ENCODE assay signal across 25 cellular contexts in the genomic region with DNA sequence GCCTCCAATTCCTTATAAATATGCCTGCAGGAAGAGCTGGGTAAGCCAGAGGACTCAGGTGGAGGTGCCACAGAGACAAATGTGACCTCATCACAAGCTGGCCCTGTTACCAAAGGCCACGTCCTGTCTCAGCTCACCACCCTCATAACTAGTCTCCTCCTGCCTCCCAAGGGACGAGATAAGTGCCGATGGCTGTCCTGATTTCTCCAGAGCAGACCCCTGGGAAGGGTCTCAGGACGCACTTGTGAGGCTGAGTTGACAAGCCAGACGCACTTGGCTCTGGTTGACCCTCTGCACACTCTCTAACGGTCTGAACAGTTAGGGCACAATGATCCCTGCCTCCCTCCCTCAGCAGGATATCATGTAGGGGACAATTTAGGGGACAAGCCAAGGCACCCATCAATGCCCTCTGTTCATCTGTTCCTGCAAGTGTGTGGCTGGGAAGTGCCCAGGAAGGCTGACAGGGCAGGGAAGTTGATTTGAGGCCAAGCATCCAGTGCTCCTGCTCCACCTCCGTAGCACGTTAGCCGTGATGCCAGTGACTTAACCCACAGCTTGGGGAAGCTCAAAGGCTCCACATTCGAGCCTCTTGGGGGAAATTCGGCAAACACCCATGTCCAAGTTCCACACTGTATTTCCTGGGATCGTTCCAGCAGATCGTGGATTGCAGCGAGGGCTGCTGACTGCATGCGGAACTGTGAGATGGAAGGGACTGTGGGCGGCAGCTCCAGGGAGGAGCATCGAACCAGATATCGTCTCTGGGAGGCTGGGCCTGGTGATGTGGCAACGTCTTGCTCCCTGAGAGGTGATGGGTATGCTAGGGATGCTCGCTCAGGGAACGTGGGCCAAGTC. TPM values are rescaled to one million over a fixed set of nuclear protein-coding genes. Genes with fewer than 3 reads are reported as not detected.
DNase-seq lines count a peak whose midpoint lies in the region; ATAC-seq, FAIRE-seq and TF ChIP-seq lines count a peak whose summit lies in the region.
"Had no signal": no experiment of that assay in that cellular context is flagged by ENCODE, and none has a peak within 500 bp of the region (broad histone marks: within the 10 kb centered on the region; RNA-seq: fewer than 3 reads in every experiment).

No MANE protein-coding gene starts in this region.

- peaks cover 5% of the 10 kb centered on the region for H3K79me2 ChIP-seq in GM12878 (ENCODE audit: control insufficient read depth, insufficient read depth, low read length)

- peak; percentile 61 for FAIRE-seq in GM12878 (lab: Jason Lieb, UNC)

- no peak for TF ChIP-seq POLR2A in GM12878 (IDR thresholded peaks at IDR 0.05; ENCODE audit: low read depth, low read length)

- no TSS peak for BruUV-seq in GM12878 (replicated peaks; lab: Mats Ljungman, UMichigan)

- TF ChIP-seq CTCF in GM12878 (IDR thresholded peaks at IDR 0.05 in 2 of 3, conservative IDR thresholded peaks at IDR 0.05 in 1 of 3; ENCODE audit: control insufficient read depth in 2 of 3, extremely low read depth in 1 of 3, insufficient read depth in 1 of 3, low read depth in 3 of 3, low read length in 3 of 3), result no peak

- no peak overlapping the region for H2AFZ ChIP-seq in GM12878 (ENCODE audit: control insufficient read depth, low read depth, low read length)

- H4K20me1 ChIP-seq in GM12878 (ENCODE audit: control insufficient read depth, insufficient read depth), result no peaks in the 10 kb centered on the region

- intact Hi-C loops in Right ventricle myocardium superior (cut with DNase I), result no loop called here
- intact Hi-C loops in left ventricle myocardium superior (cut with micrococcal nuclease), result no loop called here
- intact Hi-C loops in GM12878 (cut with micrococcal nuclease; ENCODE audit: unreplicated experiment), result no loop called here

- in situ Hi-C loops in GM12878 (cut with MboI), result no loop called here

- peaks cover 1% of the 10 kb centered on the region; the same call in 2 of the 3 replicates for H3K9me3 ChIP-seq in GM12878 (replicated peaks; ENCODE audit: control insufficient read depth, insufficient read depth, low read length)
- no peaks in the 10 kb centered on the region for H3K9me3 ChIP-seq in stomach smooth muscle (ENCODE audit: control insufficient read depth in 2 of 2, low read length in 2 of 2)
- H3K9me3 ChIP-seq: HAP-1, MG63, SJCRH30 had no signal

- no peaks in the 10 kb centered on the region for H3K36me3 ChIP-seq in GM12878 (ENCODE audit: control insufficient read depth in 2 of 2, insufficient read depth in 2 of 2, low read length in 1 of 2)
- H3K36me3 ChIP-seq in stomach smooth muscle (ENCODE audit: control insufficient read depth in 2 of 2, insufficient read depth in 2 of 2, low read length in 2 of 2), result no peaks in the 10 kb centered on the region
- H3K36me3 ChIP-seq: HAP-1, MG63, SJCRH30 had no signal

- TF ChIP-seq RAD21 in GM12878 (IDR thresholded peaks at IDR 0.05; ENCODE audit: insufficient read depth, low read depth, low read length), result no peak

- RAD21 ChIA-PET in GM12878 (lab: Charles Lee; ENCODE audit: unreplicated experiment), result interaction anchor here (2.0 kb wide), 1 partner anchor 53 kb away, joined by 6 read pairs; no protein-coding TSS in a partner anchor

- peaks cover 30% of the 10 kb centered on the region for H3K4me1 ChIP-seq in GM12878 (ENCODE audit: control insufficient read depth, insufficient read depth, low read length)
- H3K4me1 ChIP-seq in stomach smooth muscle (ENCODE audit: control insufficient read depth, insufficient read depth, low read length), result peaks cover 21% of the 10 kb centered on the region
- H3K4me1 ChIP-seq: HAP-1 had no signal

- H3K27ac ChIP-seq in GM12878 (ENCODE audit: control insufficient read depth, insufficient read depth), result no peak overlapping the region
- H3K27ac ChIP-seq in stomach smooth muscle (ENCODE audit: low read length), result peak overlapping the region; percentile 46

- no peak for TF ChIP-seq EP300 in GM12878 (IDR thresholded peaks at IDR 0.05; ENCODE audit: borderline replicate concordance in 1 of 2, control insufficient read depth in 1 of 2, low read depth in 2 of 2, low read length in 2 of 2)

- POLR2A ChIA-PET in GM12878 (lab: Charles Lee), result interaction anchor here (0.7 to 2.8 kb wide), 4 partner anchors 13 to 139 kb away, joined by 3 to 8 read pairs (median 5); no protein-coding TSS in a partner anchor

- H3K27me3 ChIP-seq in GM12878 (replicated peaks in 1 of 2; ENCODE audit: control insufficient read depth in 2 of 2, insufficient read depth in 2 of 2, low read length in 1 of 2), result no peaks in the 10 kb centered on the region
- H3K27me3 ChIP-seq in stomach smooth muscle (ENCODE audit: control insufficient read depth in 1 of 2, insufficient read depth in 2 of 2, low read length in 2 of 2), result no peaks in the 10 kb centered on the region
- H3K27me3 ChIP-seq: MG63, SJCRH30 had no signal

- CTCF ChIA-PET in GM12878 (lab: Yijun Ruan, JAX), result interaction anchor here (2.7 kb wide), 1 partner anchor 57 kb away, joined by 7 read pairs; no protein-coding TSS in a partner anchor

- DNase-seq in Right ventricle myocardium superior (peak; percentile 16), left ventricle myocardium superior (no peak), GM12878 (ENCODE audit: low read depth, low spot score) (no peak), mesenteric fat pad (ENCODE audit: low spot score) (peak; percentile 72), SIG-M5 (lab: John Stamatoyannopoulos, UW) (no peak), DMS53 treated with DMSO at 0.1 percent for 48 hours (lab: John Stamatoyannopoulos, UW; ENCODE audit: unreplicated experiment) (no peak)
- DNase-seq: 8988T; CD4-positive, alpha-beta T cell; DMS153; GF-D8; Kasumi-1; MG63; NCI-H1048; NCI-H1436; NCI-H1930; NCI-H226; NCI-H524; NCI-H82; SJCRH30 had no signal

- H3K4me2 ChIP-seq in GM12878 (ENCODE audit: control insufficient read depth, insufficient read depth), result peak overlapping the region; percentile 73; the same call in 1 of the 2 replicates

- no peak overlapping the region for H3K9ac ChIP-seq in GM12878 (ENCODE audit: control insufficient read depth, insufficient read depth, low read length)
- H3K9ac ChIP-seq in stomach smooth muscle (ENCODE audit: low read length in 2 of 2), result no peak overlapping the region

- no peak overlapping the region for H3K4me3 ChIP-seq in GM12878
- H3K4me3 ChIP-seq in stomach smooth muscle (ENCODE audit: low read length in 2 of 2), result no peak overlapping the region
- H3K4me3 ChIP-seq: HAP-1, MG63 had no signal

- SMC1A ChIA-PET in GM12878 (lab: Charles Lee; ENCODE audit: uncharacterized antibody, unreplicated experiment), result interaction anchor here (5.5 kb wide), 1 partner anchor 8 kb away, joined by 35 read pairs; no protein-coding TSS in a partner anchor

- 85% methylated on average over 21 of the region's 21 CpGs for WGBS in GM12878 (ENCODE audit: insufficient coverage, insufficient replicate concordance, low lambda C conversion rate, missing lambda C conversion rate)

- no peak for ATAC-seq in Right ventricle myocardium superior (ENCODE audit: poor library complexity)
- ATAC-seq in left ventricle myocardium superior, result no peak
- no peak for ATAC-seq in GM12878
- no peak for ATAC-seq in GM18858 (IDR thresholded peaks at IDR 0.05; ENCODE audit: unreplicated experiment)

TF ChIP-seq in GM12878, 131 proteins besides CTCF, POLR2A, EP300 and RAD21:
- TF ChIP-seq SMAD1 (IDR thresholded peaks at IDR 0.05; ENCODE audit: low read depth, partially characterized antibody) (no peak), ZNF24 (IDR thresholded peaks at IDR 0.05) (no peak), SRF (IDR thresholded peaks at IDR 0.05; ENCODE audit: low read depth in 2 of 2, low read length in 2 of 2) (no peak), POLR2AphosphoS5 (IDR thresholded peaks at IDR 0.05; ENCODE audit: low read length) (peak; percentile 37; the same call in 1 of the 2 replicates), RCOR1 (conservative IDR thresholded peaks at IDR 0.05; ENCODE audit: low read depth, low read length) (no peak)

RNA-seq across cellular contexts. Expression of a gene that starts 2.8 kb away (rescaled TPM):
- total RNA-seq in Right ventricle myocardium superior (not detected), left ventricle myocardium superior (not detected), GM12878 (2014; rRNA removed) (3.8 and 5.3 TPM in 2 replicates), GM12878 (2014; rRNA removed; fragmentation: Illumina TruSeq; extraction: Trizol) (1.8 and 2.1 TPM in 2 replicates), GM12878 (2021) (2.8 and 3.5 TPM in 2 replicates), mesenteric fat pad (0.29 TPM)
- 43.8 and 47.7 TPM in 2 replicates for total RNA-seq in GM12878 (2013; cell fraction: nucleolus; rRNA removed)
- 2.6 TPM for polyA plus RNA-seq in GM12878 (2011; ENCODE audit: low read depth)
- polyA plus RNA-seq in GM12878 (2011; rRNA removed) (3.1 and 5.0 TPM in 2 replicates), GM12878 (2014; fragmentation: Illumina TruSeq; extraction: Trizol) (0.95 and 1.4 TPM in 2 replicates), GM12878 (2014; fragmentation: Nextera tagmentation; extraction: Ambion mirVana) (under 1 TPM in 1 of 2 experiments, not detected in 1; 0.15 TPM), GM12878 (2014; rRNA removed) (4.0 and 4.3 TPM in 2 replicates), GM12878 (2016; fragmentation: Nextera tagmentation; extraction: Ambion mirVana) (under 1 TPM; 0.21 to 0.63 TPM)
- 6.9 and 8.4 TPM in 2 replicates for polyA plus RNA-seq in GM12878 (2011; cell fraction: cytosol; rRNA removed)
- 11.2 and 17.9 TPM in 2 replicates for polyA plus RNA-seq in GM12878 (2011; cell fraction: nucleus; rRNA removed)
- polyA plus RNA-seq in GM12878 (2012), result 4.0 and 5.9 TPM in 2 replicates
- polyA minus RNA-seq in GM12878 (2011; rRNA and poly(A)+ RNA removed), result 7.4 and 15.5 TPM in 2 replicates
- 2.7 and 4.4 TPM in 2 replicates for polyA minus RNA-seq in GM12878 (2011; cell fraction: cytosol; rRNA and poly(A)+ RNA removed)
- polyA minus RNA-seq in GM12878 (2011; cell fraction: nucleus; rRNA and poly(A)+ RNA removed), result 7.4 and 7.9 TPM in 2 replicates
- total RNA-seq: HT-29, RPMI7951 had no signal
- polyA plus RNA-seq: IgD-negative memory B cell had no signal

Comparison
In these comparisons a context has a peak if more than half of its experiments do, and no peak if none do; other contexts are left out.
1. DNase-seq: peak in Right ventricle myocardium superior (single experiment) and mesenteric fat pad (single experiment); none in left ventricle myocardium superior (single experiment), GM12878 (single experiment), SIG-M5 (single experiment) and DMS53 treated with DMSO at 0.1 percent for 48 hours (single experiment).